In the genomic region with DNA sequence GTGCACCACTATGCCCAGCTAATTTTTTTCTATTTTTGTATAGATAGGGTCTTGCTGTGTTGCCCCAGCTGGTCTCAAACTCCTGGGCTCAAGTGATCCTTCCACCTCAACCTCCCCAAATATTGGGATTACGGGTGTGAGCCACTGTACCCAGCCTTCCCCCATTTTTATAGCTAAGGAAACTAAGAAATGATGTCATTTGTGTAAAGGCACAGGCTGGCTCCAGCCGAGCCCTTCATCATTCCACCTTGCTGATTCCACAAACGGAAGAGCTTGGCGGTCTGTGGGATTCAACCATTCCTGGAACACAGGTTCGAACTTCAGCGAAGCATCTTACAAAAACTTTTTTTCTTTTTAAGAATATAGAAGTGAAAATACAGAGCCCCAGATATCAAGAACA, we compare ENCODE assay signal across 20 cellular contexts.
"Had no signal": no experiment of that assay in that cellular context is flagged by ENCODE, and none has a peak within 500 bp of the region (broad histone marks: within the 10 kb centered on the region; RNA-seq: fewer than 3 reads in every experiment).

No MANE protein-coding gene starts in this region.

- H3K27ac ChIP-seq: brain microvascular endothelial cell, heart right ventricle, neural progenitor cell, sigmoid colon, thyroid gland, WERI-Rb-1 had no signal

- H3K4me3 ChIP-seq: colonic mucosa, dorsolateral prefrontal cortex, heart right ventricle, neural progenitor cell, sigmoid colon, thyroid gland had no signal

- H3K9me3 ChIP-seq: colonic mucosa, heart right ventricle, sigmoid colon, thyroid gland had no signal

- H3K36me3 ChIP-seq: brain microvascular endothelial cell, colonic mucosa, heart right ventricle, neural progenitor cell, sigmoid colon, thyroid gland, WERI-Rb-1 had no signal

- H2AFZ ChIP-seq: neural progenitor cell had no signal

- H3K9ac ChIP-seq: neural progenitor cell had no signal

- ATAC-seq: activated naive CD4-positive, alpha-beta T cell treated with anti-CD3 and anti-CD28 coated beads, Interleukin-2, amount 50 U/mL, for 72 hours; heart right ventricle; naive thymus-derived CD4-positive, alpha-beta T cell had no signal

- H3K27me3 ChIP-seq: brain microvascular endothelial cell, colonic mucosa, dorsolateral prefrontal cortex, heart right ventricle, neural progenitor cell, sigmoid colon, thyroid gland had no signal

- DNase-seq: activated CD4-positive, alpha-beta T cell treated with anti-CD3 and anti-CD28 coated beads, Interleukin-2, amount 50 U/mL, for 1 hour; activated CD4-positive, CD25-positive, alpha-beta regulatory T cell treated with anti-CD3 and anti-CD28 coated beads, Interleukin-2, amount 50 U/mL, for 72 hours; activated gamma-delta T cell treated with Interleukin-2 at 50 U/mL for 16 hours; activated T-cell treated with anti-CD3 and anti-CD28 coated beads, Interleukin-2, amount 50 U/mL, for 1 hour; aorta; brain microvascular endothelial cell; colonic mucosa; dorsolateral prefrontal cortex; heart right ventricle; kidney; naive thymus-derived CD4-positive, alpha-beta T cell; sigmoid colon; stimulated activated CD4-positive, alpha-beta T cell treated with anti-CD3 and anti-CD28 coated beads, Interleukin-2, amount 100 ng/mL, for 48 hours; stimulated activated CD8-positive, alpha-beta memory T cell treated with anti-CD3 and anti-CD28 coated beads, Interleukin-4, amount 100 ng/mL, for 48 hours; stimulated activated naive CD4-positive, alpha-beta T cell; thyroid gland; WERI-Rb-1 had no signal

- FAIRE-seq: kidney, urothelium cell line had no signal

- H3K4me2 ChIP-seq: neural progenitor cell had no signal
